Comparison of ENCODE assay signal across 11 cellular contexts in genomic region chr6:18596529-18596835, GRCh38.
DNase-seq lines count a peak whose midpoint lies in the region; ATAC-seq and TF ChIP-seq lines count a peak whose summit lies in the region.
"Had no signal": no experiment of that assay in that cellular context is flagged by ENCODE, and none has a peak within 500 bp of the region (broad histone marks: within the 10 kb centered on the region; RNA-seq: fewer than 3 reads in every experiment).

No MANE protein-coding gene starts in this region.

- H3K9ac ChIP-seq in PC-3 (ENCODE audit: low read length) = no peak overlapping the region
- H3K9ac ChIP-seq in mesenchymal stem cell (ENCODE audit: low read length) = peak overlapping the region; percentile 58
- H3K9ac ChIP-seq: BLaER1 treated with 17β-estradiol and CSF1 and Interleukin-3, amounts not matched to agents 10 nM and 100 nM had no signal

- CTCF ChIA-PET in CD8-positive, alpha-beta T cell (lab: Charles Lee) = interaction anchor here (0.9 to 1.7 kb wide), 10 partner anchors 9 to 1529 kb away, joined by 3 to 7 read pairs (median 3); no protein-coding TSS in a partner anchor
- CTCF ChIA-PET in PC-3 (lab: Charles Lee) = interaction anchor here (0.7 kb wide), 1 partner anchor 174 kb away, joined by 3 read pairs; no protein-coding TSS in a partner anchor

- H2BK5ac ChIP-seq in mesenchymal stem cell (ENCODE audit: low read depth, low read length, poor library complexity, severe bottlenecking) = no peak overlapping the region

- H3K14ac ChIP-seq in mesenchymal stem cell (ENCODE audit: low read length in 2 of 2) = no peak overlapping the region

- TF ChIP-seq EP300 in upper lobe of left lung (IDR thresholded peaks at IDR 0.05) = no peak

- ATAC-seq in CD8-positive, alpha-beta T cell = no peak
- ATAC-seq in GM21723 (IDR thresholded peaks at IDR 0.05; ENCODE audit: unreplicated experiment) (peak; percentile 33), PC-3 (no peak), HG03378 (IDR thresholded peaks at IDR 0.05; ENCODE audit: unreplicated experiment) (no peak), upper lobe of left lung (ENCODE audit: low FRiP score in 2 of 2) (no peak), right cardiac atrium (no peak)

- no peak overlapping the region for H3K27ac ChIP-seq in CD8-positive, alpha-beta T cell (ENCODE audit: low read depth, low read length)
- H3K27ac ChIP-seq in PC-3 (ENCODE audit: low read length) (no peak overlapping the region), mesenchymal stem cell (ENCODE audit: low read length, poor library complexity, severe bottlenecking) (no peak overlapping the region), upper lobe of left lung (peak overlapping the region in 1 of 4 donors; percentile 8), right cardiac atrium (ENCODE audit: low read length) (no peak overlapping the region)
- H3K27ac ChIP-seq: BLaER1 treated with 17β-estradiol and CSF1 and Interleukin-3, amounts not matched to agents 10 nM and 100 nM; HL-60 had no signal

- no peak overlapping the region for H3K4ac ChIP-seq in mesenchymal stem cell (ENCODE audit: low read depth in 1 of 2, low read length in 2 of 2)

- H2BK12ac ChIP-seq in mesenchymal stem cell (ENCODE audit: low read length in 2 of 2) = no peak overlapping the region

- no peak overlapping the region for H3K23ac ChIP-seq in mesenchymal stem cell (ENCODE audit: low read length in 2 of 2)

- H4K91ac ChIP-seq in mesenchymal stem cell (ENCODE audit: low read length) = no peak overlapping the region

- no peaks in the 10 kb centered on the region for H3K9me3 ChIP-seq in CD8-positive, alpha-beta T cell (ENCODE audit: low read length)
- H3K9me3 ChIP-seq in PC-3 (ENCODE audit: low read length) (no peaks in the 10 kb centered on the region), mesenchymal stem cell (ENCODE audit: control insufficient read depth, low read length) (no peaks in the 10 kb centered on the region), upper lobe of left lung (no peaks in the 10 kb centered on the region), right cardiac atrium (ENCODE audit: control insufficient read depth, low read length) (no peaks in the 10 kb centered on the region)
- H3K9me3 ChIP-seq: BLaER1 treated with 17β-estradiol and CSF1 and Interleukin-3, amounts not matched to agents 10 nM and 100 nM; MG63 had no signal

- POLR2A ChIA-PET in CD8-positive, alpha-beta T cell (lab: Charles Lee) = no interaction called here
- POLR2A ChIA-PET in PC-3 (lab: Charles Lee; ENCODE audit: unreplicated experiment) = no interaction called here

- no peak for DNase-seq in CD8-positive, alpha-beta T cell
- DNase-seq in PC-3 (no peak), mesenchymal stem cell (peak; percentile 6), NCI-H187 (lab: John Stamatoyannopoulos, UW) (no peak), upper lobe of left lung (no peak), right cardiac atrium (no peak)

- H2BK120ac ChIP-seq in mesenchymal stem cell (ENCODE audit: low read depth, low read length) = no peak overlapping the region

- 0 out of 2 replicates have a peak overlapping the region, but pooled peaks have one; percentile 13 for H3K4me2 ChIP-seq in PC-3 (ENCODE audit: low read length)
- H3K4me2 ChIP-seq in mesenchymal stem cell (ENCODE audit: low read length, poor library complexity, severe bottlenecking) = no peak overlapping the region
- H3K4me2 ChIP-seq: BLaER1 treated with 17β-estradiol and CSF1 and Interleukin-3, amounts not matched to agents 10 nM and 100 nM had no signal

- H3K4me3 Mint-ChIP-seq in CD8-positive, alpha-beta T cell = no peak overlapping the region

- no peak overlapping the region for H2AK5ac ChIP-seq in mesenchymal stem cell (ENCODE audit: low read length, severe bottlenecking)

- H3K9me2 ChIP-seq in PC-3 (replicated peaks; ENCODE audit: low read length) = no peaks in the 10 kb centered on the region

- H4K8ac ChIP-seq in mesenchymal stem cell (ENCODE audit: low read length) = no peak overlapping the region

- H2BK15ac ChIP-seq in mesenchymal stem cell (ENCODE audit: low read depth, poor library complexity, severe bottlenecking) = no peak overlapping the region

- peaks cover 4% of the 10 kb centered on the region for H3K4me1 Mint-ChIP-seq in CD8-positive, alpha-beta T cell (ENCODE audit: low read depth)

- no peak overlapping the region for H3K18ac ChIP-seq in mesenchymal stem cell (ENCODE audit: low read depth in 1 of 2, low read length in 2 of 2)

- no peak overlapping the region for H3K27ac Mint-ChIP-seq in CD8-positive, alpha-beta T cell

- no peaks in the 10 kb centered on the region for H3K36me3 Mint-ChIP-seq in CD8-positive, alpha-beta T cell

- no peaks in the 10 kb centered on the region for H3K9me3 Mint-ChIP-seq in CD8-positive, alpha-beta T cell

- no peaks in the 10 kb centered on the region for H3K36me3 ChIP-seq in CD8-positive, alpha-beta T cell (ENCODE audit: insufficient read depth, low read length)
- H3K36me3 ChIP-seq in PC-3 (ENCODE audit: low read depth, low read length) (no peaks in the 10 kb centered on the region), mesenchymal stem cell (ENCODE audit: control insufficient read depth in 1 of 2, insufficient read depth in 2 of 2, low read depth in 1 of 2, low read length in 2 of 2) (no peaks in the 10 kb centered on the region), upper lobe of left lung (no peaks in the 10 kb centered on the region)
- H3K36me3 ChIP-seq: BLaER1 treated with 17β-estradiol and CSF1 and Interleukin-3, amounts not matched to agents 10 nM and 100 nM; MG63 had no signal

- H3F3A ChIP-seq in PC-3 (ENCODE audit: low read length, unreplicated experiment) = no peaks in the 10 kb centered on the region

- TF ChIP-seq POLR2A in upper lobe of left lung (IDR thresholded peaks at IDR 0.05) = no peak

- no peaks in the 10 kb centered on the region for H3K4me1 ChIP-seq in CD8-positive, alpha-beta T cell (ENCODE audit: insufficient read depth, low read length)
- H3K4me1 ChIP-seq in PC-3 (ENCODE audit: insufficient read depth, low read length) (no peaks in the 10 kb centered on the region), mesenchymal stem cell (ENCODE audit: control insufficient read depth, insufficient read depth, low read depth, low read length) (no peaks in the 10 kb centered on the region), upper lobe of left lung (no peaks in the 10 kb centered on the region), right cardiac atrium (ENCODE audit: control insufficient read depth, insufficient read depth, low read length) (peaks cover 2% of the 10 kb centered on the region)

- intact Hi-C loops in CD8-positive, alpha-beta T cell (cut with DNase I, micrococcal nuclease) = loop anchor here (1.0 to 5.0 kb wide), 4 partner anchors 274 to 1530 kb away; no protein-coding TSS in a partner anchor
- intact Hi-C loops in PC-3 (cut with micrococcal nuclease) = loop anchor here (1.0 to 5.0 kb wide), 3 partner anchors 85 to 1460 kb away; no protein-coding TSS in a partner anchor
- intact Hi-C loops in right cardiac atrium (cut with DNase I) = loop anchor here in 2 of 4 donors (5.0 kb wide), 1 partner anchor 1461 kb away; no protein-coding TSS in a partner anchor

- H3K79me2 ChIP-seq in PC-3 (ENCODE audit: low read length) = no peaks in the 10 kb centered on the region

- H3K79me1 ChIP-seq in mesenchymal stem cell (replicated peaks; ENCODE audit: low read length, poor library complexity, severe bottlenecking) = no peaks in the 10 kb centered on the region

- H2AFZ ChIP-seq in PC-3 (ENCODE audit: low read length) (0 out of 2 replicates have a peak overlapping the region, but pooled peaks have one; percentile 14), mesenchymal stem cell (ENCODE audit: low read depth, low read length) (no peak overlapping the region)

- no peaks in the 10 kb centered on the region for H3K27me3 ChIP-seq in CD8-positive, alpha-beta T cell (ENCODE audit: insufficient read depth, low read length)
- peaks cover 35% of the 10 kb centered on the region for H3K27me3 ChIP-seq in PC-3 (ENCODE audit: low read length)
- peaks cover 0 to 19% of the 10 kb centered on the region in 2 experiments for H3K27me3 ChIP-seq in mesenchymal stem cell (ENCODE audit: control insufficient read depth in 1 of 2, insufficient read depth in 1 of 2, low read length in 2 of 2)
- H3K27me3 ChIP-seq in upper lobe of left lung = no peaks in the 10 kb centered on the region
- no peaks in the 10 kb centered on the region for H3K27me3 ChIP-seq in right cardiac atrium (ENCODE audit: control insufficient read depth, insufficient read depth)
- H3K27me3 ChIP-seq: BLaER1 treated with 17β-estradiol and CSF1 and Interleukin-3, amounts not matched to agents 10 nM and 100 nM; MG63 had no signal

- H3K4me3 ChIP-seq in CD8-positive, alpha-beta T cell (ENCODE audit: low read depth, low read length) = no peak overlapping the region
- H3K4me3 ChIP-seq in PC-3 (ENCODE audit: low read length) (no peak overlapping the region), mesenchymal stem cell (ENCODE audit: insufficient read depth in 1 of 2, low read depth in 1 of 2, low read length in 2 of 2) (no peak overlapping the region), upper lobe of left lung (no peak overlapping the region), right cardiac atrium (ENCODE audit: low read length) (no peak overlapping the region)
- H3K4me3 ChIP-seq: BLaER1 treated with 17β-estradiol and CSF1 and Interleukin-3, amounts not matched to agents 10 nM and 100 nM; MG63 had no signal

- no TSS peak for BruUV-seq in PC-3 (replicated peaks; lab: Mats Ljungman, UMichigan)

- H4K20me1 ChIP-seq in PC-3 (ENCODE audit: low read length) = no peaks in the 10 kb centered on the region
- H4K20me1 ChIP-seq: BLaER1 treated with 17β-estradiol and CSF1 and Interleukin-3, amounts not matched to agents 10 nM and 100 nM had no signal

- TF ChIP-seq CTCF in CD8-positive, alpha-beta T cell (IDR thresholded peaks at IDR 0.05) = peak; percentile 61
- no peak; the same call in 1 of the 2 replicates for TF ChIP-seq CTCF in PC-3 (conservative IDR thresholded peaks at IDR 0.05; ENCODE audit: low read depth, low read length)
- TF ChIP-seq CTCF in upper lobe of left lung (IDR thresholded peaks at IDR 0.05) = peak in 1 of 6 experiments; percentile 30

- peaks cover 15% of the 10 kb centered on the region for H3K27me3 Mint-ChIP-seq in CD8-positive, alpha-beta T cell (ENCODE audit: low read depth)
